Comparison of ENCODE assay signal across 8 cellular contexts in the genomic region with DNA sequence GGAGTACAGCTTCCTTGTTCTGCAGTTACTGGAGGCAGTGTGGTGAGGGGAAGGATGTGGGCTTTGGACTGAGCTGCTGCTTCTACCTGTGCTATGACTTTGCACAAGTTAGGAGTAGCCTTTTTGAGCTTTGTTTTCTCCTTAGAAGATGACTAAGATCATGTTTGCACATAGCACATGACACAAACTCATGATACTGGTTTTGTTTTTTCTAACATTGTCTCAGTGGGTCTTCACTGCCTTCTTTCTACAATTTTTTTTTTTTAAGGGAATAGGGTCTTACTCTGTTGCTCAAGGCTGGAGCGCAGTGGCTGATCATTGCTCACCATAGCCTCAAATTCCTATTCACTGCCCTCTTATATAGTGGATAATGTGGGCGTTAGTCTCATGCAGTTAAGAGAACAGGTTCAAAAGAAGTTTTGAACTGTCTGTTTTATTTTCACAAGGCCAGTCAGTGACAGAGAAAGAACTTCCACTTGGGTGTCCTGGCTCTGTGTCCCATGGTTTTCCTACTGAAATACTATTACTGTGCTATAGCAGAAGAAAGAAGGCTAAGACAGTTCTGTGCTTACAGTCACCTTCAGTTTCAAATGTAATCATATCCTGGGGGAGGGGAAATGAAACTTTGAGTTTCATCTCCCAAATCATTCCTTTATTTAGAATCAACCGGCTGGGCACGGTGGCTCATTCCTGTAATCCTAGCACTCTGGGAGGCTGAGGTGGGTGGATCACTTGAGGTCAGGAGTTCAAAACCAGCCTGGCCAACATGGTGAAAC.
A peak's percentile ranks its signal among the peaks of the same experiment; 100 is the strongest.
DNase-seq lines count a peak whose midpoint lies in the region; ATAC-seq and TF ChIP-seq lines count a peak whose summit lies in the region.

No MANE protein-coding gene starts in this region.

- H3F3A ChIP-seq in Loucy (ENCODE audit: low read depth): peaks cover 13% of the 10 kb centered on the region

- intact Hi-C loops in left colon (cut with DNase I, micrococcal nuclease) (no loop called here), sciatic nerve (cut with DNase I) (no loop called here)

- ATAC-seq in GM18499 (IDR thresholded peaks at IDR 0.05; ENCODE audit: insufficient read depth, unreplicated experiment) (peak; percentile 42), GM21786 (IDR thresholded peaks at IDR 0.05; ENCODE audit: unreplicated experiment) (peak; percentile 57), left colon (peak; percentile 36), sciatic nerve (no peak)

- H3K27ac ChIP-seq in brain microvascular endothelial cell: no peak overlapping the region

- peaks cover 22% of the 10 kb centered on the region for H4K20me1 ChIP-seq in Loucy (ENCODE audit: insufficient read depth, low read length, poor library complexity, severe bottlenecking)

- peak overlapping the region; percentile 51 for H3K4me3 ChIP-seq in Loucy (ENCODE audit: low read length, poor library complexity, severe bottlenecking)
- H3K4me3 ChIP-seq in brain microvascular endothelial cell (ENCODE audit: low read depth, low read length): no peak overlapping the region

- peaks cover 98% of the 10 kb centered on the region for H3K79me2 ChIP-seq in Loucy (ENCODE audit: insufficient read depth, low read length)

- no peaks in the 10 kb centered on the region for H3K9me2 ChIP-seq in Loucy (replicated peaks; ENCODE audit: low read depth, low read length)

- H3K9ac ChIP-seq in Loucy (ENCODE audit: low read depth, low read length, poor library complexity, severe bottlenecking): peak overlapping the region; percentile 70

- H3K27me3 ChIP-seq in Loucy (ENCODE audit: insufficient read depth, low read length, poor library complexity, severe bottlenecking) (no peaks in the 10 kb centered on the region), brain microvascular endothelial cell (replicated peaks) (no peaks in the 10 kb centered on the region)

- H3K9me3 ChIP-seq in Loucy (ENCODE audit: insufficient read depth, low read depth, low read length): no peaks in the 10 kb centered on the region

- in situ Hi-C loops in brain microvascular endothelial cell (cut with HindIII; ENCODE audit: low pct_ligation_motif_present, low sequenced_read_pairs): no loop called here

- no peaks in the 10 kb centered on the region for H3K36me3 ChIP-seq in Loucy (ENCODE audit: insufficient read depth, low read length)
- H3K36me3 ChIP-seq in brain microvascular endothelial cell (replicated peaks): no peaks in the 10 kb centered on the region

- peaks cover 71% of the 10 kb centered on the region for H3K4me1 ChIP-seq in Loucy (ENCODE audit: insufficient read depth, low read length, poor library complexity, severe bottlenecking)

- TF ChIP-seq CTCF in Loucy (conservative IDR thresholded peaks at IDR 0.05; ENCODE audit: low read length): no peak
- TF ChIP-seq CTCF in brain microvascular endothelial cell (IDR thresholded peaks at IDR 0.05; ENCODE audit: low read depth, low read length, missing control alignments): no peak

- DNase-seq in left colon (no peak), brain microvascular endothelial cell (no peak), pons (ENCODE audit: low spot score) (no peak), sciatic nerve (ENCODE audit: low spot score) (no peak)
- no peak for DNase-seq in stimulated activated CD4-positive, alpha-beta T cell treated with anti-CD3 and anti-CD28 coated beads, Interleukin-4, amount 100 ng/mL, for 1 hour

- H2AFZ ChIP-seq in Loucy (ENCODE audit: low read length): no peak overlapping the region

- H3K4me2 ChIP-seq in Loucy (ENCODE audit: low read depth, low read length, poor library complexity, severe bottlenecking): peak overlapping the region; percentile 72
